11 cellular contexts compared by ENCODE assay signal in genomic region chr11:16191212-16191851, GRCh38.
A peak's percentile ranks its signal among the peaks of the same experiment; 100 is the strongest.
DNase-seq lines count a peak whose midpoint lies in the region; ATAC-seq and TF ChIP-seq lines count a peak whose summit lies in the region.
"Had no signal": no experiment of that assay in that cellular context is flagged by ENCODE, and none has a peak within 500 bp of the region (broad histone marks: within the 10 kb centered on the region; RNA-seq: fewer than 3 reads in every experiment).

No MANE protein-coding gene starts in this region.

- POLR2A ChIA-PET in RWPE1 (lab: Yijun Ruan, JAX; ENCODE audit: low non-redundant PET) = no interaction called here

- WGBS in right lobe of liver (ENCODE audit: insufficient coverage, low coverage, low lambda C conversion rate, missing lambda C conversion rate) = 70% methylated on average over 5 of the region's 5 CpGs

- TF ChIP-seq POLR2A in right lobe of liver (IDR thresholded peaks at IDR 0.05) = no peak

- TF ChIP-seq CTCF in RWPE1 (conservative IDR thresholded peaks at IDR 0.05; ENCODE audit: low read depth) (no peak), right lobe of liver (IDR thresholded peaks at IDR 0.05) (peak in 3 of 4 donors; percentile 13 to 38 (median 31))

- no peak overlapping the region for H3K27ac ChIP-seq in RWPE1
- no peak overlapping the region for H3K27ac ChIP-seq in right lobe of liver
- H3K27ac ChIP-seq: dorsolateral prefrontal cortex, pancreas had no signal

- intact Hi-C loops in right lobe of liver (cut with DNase I) = loop anchor here in 1 of 2 donors (10.0 kb wide), 1 partner anchor 413 kb away; no protein-coding TSS in a partner anchor

- H3K4me3 ChIP-seq in right lobe of liver = no peak overlapping the region
- H3K4me3 ChIP-seq: dorsolateral prefrontal cortex, pancreas had no signal

- H3K4me1 ChIP-seq in right lobe of liver = peaks cover 0 to 7% (median under 1%) of the 10 kb centered on the region in 4 donors

- no peaks in the 10 kb centered on the region for H3K9me3 ChIP-seq in right lobe of liver
- H3K9me3 ChIP-seq: pancreas had no signal

- no peaks in the 10 kb centered on the region for H3K36me3 ChIP-seq in right lobe of liver
- H3K36me3 ChIP-seq: pancreas had no signal

- H3K27me3 ChIP-seq in right lobe of liver = no peaks in the 10 kb centered on the region
- H3K27me3 ChIP-seq: pancreas had no signal

- CTCF ChIA-PET in RWPE1 (lab: Yijun Ruan, JAX) = interaction anchor here (0.6 to 1.2 kb wide), 4 partner anchors 372 to 710 kb away, joined by 3 to 5 read pairs (median 4); no protein-coding TSS in a partner anchor

- ATAC-seq in GM19351 (IDR thresholded peaks at IDR 0.05; ENCODE audit: unreplicated experiment) (peak; percentile 70), right lobe of liver (peak in 3 of 4 donors; percentile 10 to 42 (median 28)), HG02870 (IDR thresholded peaks at IDR 0.05; ENCODE audit: unreplicated experiment) (no peak), HG02678 (IDR thresholded peaks at IDR 0.05; ENCODE audit: unreplicated experiment) (no peak)

- DNase-seq in DMS153 (lab: John Stamatoyannopoulos, UW) (peak; percentile 34), RWPE1 (ENCODE audit: low spot score) (peak; percentile 3), right lobe of liver (no peak), cerebellar cortex (ENCODE audit: low spot score) (no peak), NCI-H1048 (lab: John Stamatoyannopoulos, UW) (no peak)
- DNase-seq: dorsolateral prefrontal cortex, pancreas, T-helper 9 cell had no signal

Comparison
In these comparisons a context has a peak if more than half of its experiments do, and no peak if none do; other contexts are left out.
1. DNase-seq: peak in DMS153 (single experiment) and RWPE1 (single experiment); none in right lobe of liver (0 of 3), cerebellar cortex (single experiment) and NCI-H1048 (single experiment).
2. ATAC-seq: peak in GM19351 (single experiment) and right lobe of liver (3 of 4); none in HG02870 (single experiment) and HG02678 (single experiment).